ENCODE assay signal across 11 cellular contexts in genomic region chr7:158816271-158816670, GRCh38. TPM values are rescaled to one million over a fixed set of nuclear protein-coding genes. Genes with fewer than 3 reads are reported as not detected.
A peak's percentile ranks its signal among the peaks of the same experiment; 100 is the strongest.
DNase-seq lines count a peak whose midpoint lies in the region; ATAC-seq, FAIRE-seq and TF ChIP-seq lines count a peak whose summit lies in the region.
"Had no signal": no experiment of that assay in that cellular context is flagged by ENCODE, and none has a peak within 500 bp of the region (broad histone marks: within the 10 kb centered on the region; RNA-seq: fewer than 3 reads in every experiment).

No MANE protein-coding gene starts in this region.

- H3K9me3 ChIP-seq in A549 (no peaks in the 10 kb centered on the region), KOPT-K1 (ENCODE audit: insufficient read depth, low read length, poor library complexity, severe bottlenecking) (no peaks in the 10 kb centered on the region), ectodermal cell (ENCODE audit: control insufficient read depth, low read length) (no peaks in the 10 kb centered on the region)

- DNase-seq in A549 (ENCODE audit: low read depth in 1 of 2, low spot score in 1 of 2) = no peak
- DNase-seq in natural killer cell = no peak
- no peak for DNase-seq in stimulated activated CD4-positive, alpha-beta T cell treated with anti-CD3 and anti-CD28 coated beads, Interleukin-2, amount 100 ng/mL, for 48 hours
- no peak for DNase-seq in posterior vena cava (ENCODE audit: low spot score)
- DNase-seq in NCI-H2107 (lab: John Stamatoyannopoulos, UW) = no peak
- DNase-seq: effector CD8-positive, alpha-beta T cell; NCI-H2171 treated with DMSO at 0.1 percent for 48 hours had no signal

- no peaks in the 10 kb centered on the region for H3K27me3 ChIP-seq in ectodermal cell (ENCODE audit: control insufficient read depth, insufficient read depth, low read length, poor library complexity, severe bottlenecking)

- TF ChIP-seq CTCF in A549 (IDR thresholded peaks at IDR 0.05) (no peak), natural killer cell (IDR thresholded peaks at IDR 0.05) (no peak)

- H3K4me2 ChIP-seq in A549 = peak overlapping the region; percentile 99

- no peak for TF ChIP-seq RAD21 in A549 (conservative IDR thresholded peaks at IDR 0.05 in 1 of 2, IDR thresholded peaks at IDR 0.05 in 1 of 2)

- H3K27ac ChIP-seq in A549 = peak overlapping the region; percentile 37 to 75; a peak in 4 of 6 replicates
- H3K27ac ChIP-seq in KOPT-K1 (ENCODE audit: low read depth, low read length, poor library complexity, severe bottlenecking) = peak overlapping the region; percentile 89
- H3K27ac ChIP-seq in ectodermal cell (ENCODE audit: insufficient read depth, low read depth, low read length, poor library complexity, severe bottlenecking) = peak overlapping the region; percentile 40

- FAIRE-seq in A549 (lab: Jason Lieb, UNC) = no peak

- ATAC-seq in A549 = no peak
- ATAC-seq in natural killer cell = no peak
- ATAC-seq in HG03280 (IDR thresholded peaks at IDR 0.05; ENCODE audit: unreplicated experiment) = no peak

- no peaks in the 10 kb centered on the region; the same call in 1 of the 2 replicates for H3K36me3 ChIP-seq in KOPT-K1 (ENCODE audit: insufficient read depth, low read length)
- H3K36me3 ChIP-seq in ectodermal cell (ENCODE audit: control insufficient read depth, insufficient read depth, low read length) = no peaks in the 10 kb centered on the region

- H3K9me3 Mint-ChIP-seq in natural killer cell = no peaks in the 10 kb centered on the region
- H3K9me3 Mint-ChIP-seq: neural crest cell had no signal

- H3K4me1 ChIP-seq in A549 (peaks cover 74% of the 10 kb centered on the region), ectodermal cell (ENCODE audit: control insufficient read depth, insufficient read depth, low read length) (peaks cover 55% of the 10 kb centered on the region)

- peaks cover 93 to 94% of the 10 kb centered on the region in 2 donors for H3K4me1 Mint-ChIP-seq in natural killer cell

- H3K27me3 Mint-ChIP-seq in natural killer cell (ENCODE audit: low read depth in 2 of 2) = no peaks in the 10 kb centered on the region

- peaks cover 11% of the 10 kb centered on the region for H3K36me3 Mint-ChIP-seq in natural killer cell

- CTCF ChIA-PET in A549 (lab: Yijun Ruan, JAX) = interaction anchor here (1.0 to 2.4 kb wide), 4 partner anchors 10 to 120 kb away, joined by 3 to 7 read pairs (median 4); no protein-coding TSS in a partner anchor

- intact Hi-C loops in natural killer cell (cut with micrococcal nuclease) (loop anchor here (5.0 kb wide), 2 partner anchors 46 to 381 kb away; no protein-coding TSS in a partner anchor), posterior vena cava (cut with DNase I) (no loop called here)

- TF ChIP-seq EP300 in A549 (IDR thresholded peaks at IDR 0.05) = no peak

- 92% methylated on average over 3 of the region's 3 CpGs for WGBS in A549 (ENCODE audit: missing lambda C conversion rate)
- 76 to 79% methylated on average over 3 of the region's 3 CpGs for WGBS in ectodermal cell, 2 experiments

- H3K4me3 Mint-ChIP-seq in natural killer cell = peak overlapping the region; percentile 75
- H3K4me3 Mint-ChIP-seq: neural crest cell had no signal

- POLR2A ChIA-PET in A549 (lab: Yijun Ruan, JAX) = interaction anchor here (1.0 kb wide), 1 partner anchor 48 kb away, joined by 3 read pairs; no protein-coding TSS in a partner anchor

- peak overlapping the region; percentile 95 to 99 for H3K27ac Mint-ChIP-seq in natural killer cell

- H3K4me3 ChIP-seq in A549 (no peak overlapping the region), ectodermal cell (ENCODE audit: insufficient read depth, low read depth, low read length) (no peak overlapping the region)

- no peak for TF ChIP-seq POLR2A in A549 (IDR thresholded peaks at IDR 0.05; ENCODE audit: low read length)

TF ChIP-seq in A549, 52 proteins besides CTCF, POLR2A, EP300 and RAD21 (continues in another document):
- TF ChIP-seq ELK1 (IDR thresholded peaks at IDR 0.05; ENCODE audit: low read depth, low read length) (no peak), ZSCAN20 (CRISPR knock-in tag; IDR thresholded peaks at IDR 0.05) (no peak), MAZ (IDR thresholded peaks at IDR 0.05; ENCODE audit: borderline replicate concordance, low read depth, low read length) (no peak), MAFK (IDR thresholded peaks at IDR 0.05; ENCODE audit: partially characterized antibody) (no peak), CHD2 (IDR thresholded peaks at IDR 0.05; ENCODE audit: low read length, partially characterized antibody) (no peak), KDM1A (IDR thresholded peaks at IDR 0.05; ENCODE audit: low read depth) (no peak), FOSB (CRISPR knock-in tag; IDR thresholded peaks at IDR 0.05) (no peak), PHF8 (IDR thresholded peaks at IDR 0.05; ENCODE audit: borderline replicate concordance, low read depth) (no peak), NR3C1 (IDR thresholded peaks at IDR 0.05) (no peak), RARB (CRISPR knock-in tag; IDR thresholded peaks at IDR 0.05) (no peak), NFE2L2 (conservative IDR thresholded peaks at IDR 0.05; ENCODE audit: low read length) (no peak), RNF2 (IDR thresholded peaks at IDR 0.05; ENCODE audit: borderline replicate concordance, low read depth) (no peak), NPAS2 (CRISPR knock-in tag; IDR thresholded peaks at IDR 0.05; ENCODE audit: borderline replicate concordance) (no peak)
- TF ChIP-seq, protein P1, sequence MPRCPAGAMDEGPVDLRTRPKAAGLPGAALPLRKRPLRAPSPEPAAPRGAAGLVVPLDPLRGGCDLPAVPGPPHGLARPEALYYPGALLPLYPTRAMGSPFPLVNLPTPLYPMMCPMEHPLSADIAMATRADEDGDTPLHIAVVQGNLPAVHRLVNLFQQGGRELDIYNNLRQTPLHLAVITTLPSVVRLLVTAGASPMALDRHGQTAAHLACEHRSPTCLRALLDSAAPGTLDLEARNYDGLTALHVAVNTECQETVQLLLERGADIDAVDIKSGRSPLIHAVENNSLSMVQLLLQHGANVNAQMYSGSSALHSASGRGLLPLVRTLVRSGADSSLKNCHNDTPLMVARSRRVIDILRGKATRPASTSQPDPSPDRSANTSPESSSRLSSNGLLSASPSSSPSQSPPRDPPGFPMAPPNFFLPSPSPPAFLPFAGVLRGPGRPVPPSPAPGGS (IDR thresholded peaks at IDR 0.05) = no peak
- TF ChIP-seq, protein P2, sequence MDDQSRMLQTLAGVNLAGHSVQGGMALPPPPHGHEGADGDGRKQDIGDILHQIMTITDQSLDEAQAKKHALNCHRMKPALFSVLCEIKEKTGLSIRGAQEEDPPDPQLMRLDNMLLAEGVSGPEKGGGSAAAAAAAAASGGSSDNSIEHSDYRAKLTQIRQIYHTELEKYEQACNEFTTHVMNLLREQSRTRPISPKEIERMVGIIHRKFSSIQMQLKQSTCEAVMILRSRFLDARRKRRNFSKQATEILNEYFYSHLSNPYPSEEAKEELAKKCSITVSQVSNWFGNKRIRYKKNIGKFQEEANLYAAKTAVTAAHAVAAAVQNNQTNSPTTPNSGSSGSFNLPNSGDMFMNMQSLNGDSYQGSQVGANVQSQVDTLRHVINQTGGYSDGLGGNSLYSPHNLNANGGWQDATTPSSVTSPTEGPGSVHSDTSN (IDR thresholded peaks at IDR 0.05) = no peak
- TF ChIP-seq, protein P3, sequence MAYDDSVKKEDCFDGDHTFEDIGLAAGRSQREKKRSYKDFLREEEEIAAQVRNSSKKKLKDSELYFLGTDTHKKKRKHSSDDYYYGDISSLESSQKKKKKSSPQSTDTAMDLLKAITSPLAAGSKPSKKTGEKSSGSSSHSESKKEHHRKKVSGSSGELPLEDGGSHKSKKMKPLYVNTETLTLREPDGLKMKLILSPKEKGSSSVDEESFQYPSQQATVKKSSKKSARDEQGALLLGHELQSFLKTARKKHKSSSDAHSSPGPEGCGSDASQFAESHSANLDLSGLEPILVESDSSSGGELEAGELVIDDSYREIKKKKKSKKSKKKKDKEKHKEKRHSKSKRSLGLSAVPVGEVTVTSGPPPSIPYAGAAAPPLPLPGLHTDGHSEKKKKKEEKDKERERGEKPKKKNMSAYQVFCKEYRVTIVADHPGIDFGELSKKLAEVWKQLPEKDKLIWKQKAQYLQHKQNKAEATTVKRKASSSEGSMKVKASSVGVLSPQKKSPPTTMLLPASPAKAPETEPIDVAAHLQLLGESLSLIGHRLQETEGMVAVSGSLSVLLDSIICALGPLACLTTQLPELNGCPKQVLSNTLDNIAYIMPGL (CRISPR knock-in tag; IDR thresholded peaks at IDR 0.05; ENCODE audit: borderline replicate concordance) = no peak

RNA-seq across cellular contexts. Expression of gene ESYT2, which starts 13.0 kb away (rescaled TPM):
- 73.2 and 77.0 TPM in 2 replicates for polyA plus RNA-seq in A549 (2011; rRNA removed)
- 22.5 and 29.6 TPM in 2 replicates for polyA plus RNA-seq in A549 (2012; cell fraction: cytosol; rRNA removed)
- 30.1 and 31.2 TPM in 2 replicates for polyA plus RNA-seq in A549 (2012; cell fraction: nucleus; rRNA removed)
- polyA plus RNA-seq in A549 (2017; fragmentation: RNase III; extraction: RNeasy Plus Mini Kit Qiagen cat#74134 plus additional on column Dnase treatment) = 41.8 to 48.3 TPM (median 45.8 TPM) in 3 replicates
- 54.6 and 62.5 TPM in 2 replicates for polyA minus RNA-seq in A549 (2011; rRNA and poly(A)+ RNA removed)
- polyA plus RNA-seq in ectodermal cell (2013, experiment 1 of 4) = 21.8 TPM
- 24.6 TPM for polyA plus RNA-seq in ectodermal cell (2013, experiment 2 of 4)
- 18.9 TPM for polyA plus RNA-seq in ectodermal cell (2013, experiment 3 of 4)
- polyA plus RNA-seq in ectodermal cell (2013, experiment 4 of 4) = 19.9 TPM
- 100 to 1,000 TPM; 137 to 163 (median 160) TPM for total RNA-seq in natural killer cell
- 100 to 1,000 TPM; 145 to 181 TPM for total RNA-seq in posterior vena cava

RNA-seq across cellular contexts. Expression of gene DYNC2I1, which starts 40.1 kb away (rescaled TPM):
- 10.6 and 17.4 TPM in 2 replicates for polyA plus RNA-seq in A549 (2011; rRNA removed)
- polyA plus RNA-seq in A549 (2012; cell fraction: cytosol; rRNA removed) = 11.0 and 11.8 TPM in 2 replicates
- 41.8 and 42.7 TPM in 2 replicates for polyA plus RNA-seq in A549 (2012; cell fraction: nucleus; rRNA removed)
- 8.7 to 10.0 TPM (median 9.1 TPM) in 3 replicates for polyA plus RNA-seq in A549 (2017; fragmentation: RNase III; extraction: RNeasy Plus Mini Kit Qiagen cat#74134 plus additional on column Dnase treatment)
- polyA minus RNA-seq in A549 (2011; rRNA and poly(A)+ RNA removed) = 5.8 and 7.5 TPM in 2 replicates
- 26.2 TPM for polyA plus RNA-seq in ectodermal cell (2013, experiment 1 of 4)
- polyA plus RNA-seq in ectodermal cell (2013, experiment 2 of 4) = 21.4 TPM
- polyA plus RNA-seq in ectodermal cell (2013, experiment 3 of 4) = 15.1 TPM
- polyA plus RNA-seq in ectodermal cell (2013, experiment 4 of 4) = 16.7 TPM
- 10 to 100 TPM; 19.9 to 25.5 (median 20.1) TPM for total RNA-seq in natural killer cell
- total RNA-seq in posterior vena cava = 10 to 100 TPM; 21.7 to 29.9 TPM
